Comparison of ENCODE assay signal across 14 cellular contexts in genomic region chr4:105619193-105619931, GRCh38.
DNase-seq lines count a peak whose midpoint lies in the region; ATAC-seq and TF ChIP-seq lines count a peak whose summit lies in the region.
"Had no signal": no experiment of that assay in that cellular context is flagged by ENCODE, and none has a peak within 500 bp of the region (broad histone marks: within the 10 kb centered on the region; RNA-seq: fewer than 3 reads in every experiment).

No MANE protein-coding gene starts in this region.

- H3K27me3 ChIP-seq in RWPE2 (ENCODE audit: insufficient read depth, poor library complexity, severe bottlenecking) = no peaks in the 10 kb centered on the region
- H3K27me3 ChIP-seq in cardiac muscle cell = no peaks in the 10 kb centered on the region
- H3K27me3 ChIP-seq in GM23248 (replicated peaks; ENCODE audit: insufficient read depth) = no peaks in the 10 kb centered on the region

- H4K20me1 ChIP-seq in GM23248 (ENCODE audit: insufficient read depth) = no peaks in the 10 kb centered on the region

- in situ Hi-C loops in GM23248 (cut with MboI) = no loop called here

- H3K9ac ChIP-seq in GM23248 = no peak overlapping the region

- H3K27ac ChIP-seq in RWPE2 (ENCODE audit: poor library complexity, severe bottlenecking) (no peak overlapping the region), cardiac muscle cell (no peak overlapping the region), GM23248 (no peak overlapping the region)
- H3K27ac ChIP-seq: WERI-Rb-1 had no signal

- WGBS in GM23248 (ENCODE audit: low coverage in 1 of 2, low lambda C conversion rate in 2 of 2, missing lambda C conversion rate in 2 of 2), 2 experiments = 19% methylated on average over 5 of the region's 5 CpGs

- H3K4me1 ChIP-seq in RWPE2 (ENCODE audit: insufficient read depth, poor library complexity, severe bottlenecking) = no peaks in the 10 kb centered on the region
- peaks cover 10% of the 10 kb centered on the region for H3K4me1 ChIP-seq in cardiac muscle cell (ENCODE audit: low read depth)
- H3K4me1 ChIP-seq in GM23248 (ENCODE audit: insufficient read depth) = no peaks in the 10 kb centered on the region
- H3K4me1 ChIP-seq: Caco-2 had no signal

- no peaks in the 10 kb centered on the region for H3K9me2 ChIP-seq in GM23248 (ENCODE audit: insufficient read depth)

- peak; percentile 45 for DNase-seq in HT-29 (ENCODE audit: low spot score)
- DNase-seq in RWPE2 (ENCODE audit: low spot score) = no peak
- DNase-seq in cardiac muscle cell (ENCODE audit: low read depth in 1 of 2, low spot score in 1 of 2) = peak; percentile 25 to 39
- DNase-seq in pons (ENCODE audit: low spot score) = peak; percentile 15
- DNase-seq in GM23248 = no peak
- DNase-seq: activated gamma-delta T cell treated with Interleukin-2 at 50 U/mL for 16 hours; Caco-2; NCI-H510A treated with DMSO at 0.1 percent for 48 hours; stimulated activated CD4-positive, alpha-beta T cell treated with anti-CD3 and anti-CD28 coated beads, Interleukin-1b, Interleukin-23, amount 100 ng/mL, for 48 hours; trophoblast cell; WERI-Rb-1 had no signal

- no peak overlapping the region for H2AFZ ChIP-seq in GM23248

- TF ChIP-seq CTCF in RWPE2 (IDR thresholded peaks at IDR 0.05; ENCODE audit: poor library complexity, severe bottlenecking) = no peak
- TF ChIP-seq CTCF in cardiac muscle cell (IDR thresholded peaks at IDR 0.05; ENCODE audit: low read depth, low read length) = no peak

- H3K4me3 ChIP-seq in RWPE2 (ENCODE audit: severe bottlenecking) (no peak overlapping the region), cardiac muscle cell (no peak overlapping the region), GM23248 (no peak overlapping the region)

- no peaks in the 10 kb centered on the region for H3K9me3 ChIP-seq in RWPE2 (ENCODE audit: severe bottlenecking)
- H3K9me3 ChIP-seq in cardiac muscle cell (ENCODE audit: low read depth) = no peaks in the 10 kb centered on the region
- H3K9me3 ChIP-seq in GM23248 (ENCODE audit: low read depth) = no peaks in the 10 kb centered on the region
- H3K9me3 ChIP-seq: Caco-2 had no signal

- no peaks in the 10 kb centered on the region for H3K79me2 ChIP-seq in GM23248 (ENCODE audit: insufficient read depth)

- no peak overlapping the region for H3K4me2 ChIP-seq in GM23248 (ENCODE audit: unreplicated experiment)

- no peaks in the 10 kb centered on the region for H3F3A ChIP-seq in GM23248 (ENCODE audit: insufficient read depth)

- ATAC-seq in RWPE2 (ENCODE audit: low read depth) (peak; percentile 45; the same call in 2 of the 3 replicates), HG03439 (IDR thresholded peaks at IDR 0.05; ENCODE audit: unreplicated experiment) (no peak), GM18502 (IDR thresholded peaks at IDR 0.05; ENCODE audit: poor library complexity, unreplicated experiment) (no peak), HG02623 (IDR thresholded peaks at IDR 0.05; ENCODE audit: unreplicated experiment) (no peak)

- no peaks in the 10 kb centered on the region for H3K36me3 ChIP-seq in RWPE2 (ENCODE audit: low read depth)
- H3K36me3 ChIP-seq in cardiac muscle cell = no peaks in the 10 kb centered on the region
- no peaks in the 10 kb centered on the region for H3K36me3 ChIP-seq in GM23248 (ENCODE audit: low read depth)
- H3K36me3 ChIP-seq: WERI-Rb-1 had no signal

Comparison
In these comparisons a context has a peak if more than half of its experiments do, and no peak if none do; other contexts are left out.
1. DNase-seq: peak in HT-29 (single experiment), cardiac muscle cell (2 of 2) and pons (single experiment); none in RWPE2 (single experiment) and GM23248 (single experiment).